ENCODE assay signal across 1 cellular context in the genomic region with DNA sequence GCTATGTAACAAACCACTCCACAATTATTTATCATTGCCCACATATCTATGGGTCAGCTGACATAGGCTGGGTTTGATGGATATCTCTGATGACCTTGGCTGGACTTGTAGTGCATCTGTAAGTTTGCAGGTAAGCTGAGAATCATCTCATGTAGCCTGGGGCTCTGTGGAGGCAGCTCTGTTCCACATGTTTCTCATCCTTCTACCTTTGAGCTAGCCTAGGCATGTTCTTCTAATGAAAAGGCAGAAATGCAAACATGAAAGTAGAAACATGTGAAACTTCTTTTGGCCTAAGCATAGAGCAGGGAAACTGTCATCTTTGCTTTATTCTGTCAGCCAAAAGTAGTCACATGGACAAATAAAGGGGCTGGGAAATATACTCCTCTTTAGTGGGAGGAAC.
TF ChIP-seq lines count a peak whose summit lies in the region.

No MANE protein-coding gene starts in this region.

TF ChIP-seq in H1, 55 proteins besides CTCF, POLR2A, EP300 and RAD21:
- TF ChIP-seq SUZ12 (IDR thresholded peaks at IDR 0.05; ENCODE audit: low read length), result no peak
- TF ChIP-seq RBBP5 (IDR thresholded peaks at IDR 0.05; ENCODE audit: borderline replicate concordance, low read depth, low read length), result no peak
- TF ChIP-seq, protein P1, sequence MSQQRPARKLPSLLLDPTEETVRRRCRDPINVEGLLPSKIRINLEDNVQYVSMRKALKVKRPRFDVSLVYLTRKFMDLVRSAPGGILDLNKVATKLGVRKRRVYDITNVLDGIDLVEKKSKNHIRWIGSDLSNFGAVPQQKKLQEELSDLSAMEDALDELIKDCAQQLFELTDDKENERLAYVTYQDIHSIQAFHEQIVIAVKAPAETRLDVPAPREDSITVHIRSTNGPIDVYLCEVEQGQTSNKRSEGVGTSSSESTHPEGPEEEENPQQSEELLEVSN (IDR thresholded peaks at IDR 0.05), result no peak
- TF ChIP-seq GABPA (IDR thresholded peaks at IDR 0.05; ENCODE audit: borderline replicate concordance, insufficient read depth, low read length), result no peak
- no peak for TF ChIP-seq RNF2 (IDR thresholded peaks at IDR 0.05; ENCODE audit: borderline replicate concordance, low read depth, low read length, missing control alignments, poor library complexity, severe bottlenecking)
- no peak for TF ChIP-seq SIN3A (conservative IDR thresholded peaks at IDR 0.05 in 1 of 2, IDR thresholded peaks at IDR 0.05 in 1 of 2; ENCODE audit: low read depth in 1 of 2, low read length in 2 of 2)
- TF ChIP-seq GTF2F1 (IDR thresholded peaks at IDR 0.05; ENCODE audit: borderline replicate concordance, low read depth, low read length), result no peak
- TF ChIP-seq, protein P2, sequence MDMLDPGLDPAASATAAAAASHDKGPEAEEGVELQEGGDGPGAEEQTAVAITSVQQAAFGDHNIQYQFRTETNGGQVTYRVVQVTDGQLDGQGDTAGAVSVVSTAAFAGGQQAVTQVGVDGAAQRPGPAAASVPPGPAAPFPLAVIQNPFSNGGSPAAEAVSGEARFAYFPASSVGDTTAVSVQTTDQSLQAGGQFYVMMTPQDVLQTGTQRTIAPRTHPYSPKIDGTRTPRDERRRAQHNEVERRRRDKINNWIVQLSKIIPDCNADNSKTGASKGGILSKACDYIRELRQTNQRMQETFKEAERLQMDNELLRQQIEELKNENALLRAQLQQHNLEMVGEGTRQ (IDR thresholded peaks at IDR 0.05; ENCODE audit: low read length), result no peak
- TF ChIP-seq CHD2 (IDR thresholded peaks at IDR 0.05; ENCODE audit: low read length), result no peak
- TF ChIP-seq CBX5 (IDR thresholded peaks at IDR 0.05; ENCODE audit: low read depth, low read length), result no peak
- TF ChIP-seq CEBPB (IDR thresholded peaks at IDR 0.05; ENCODE audit: low read depth, low read length), result no peak
- no peak for TF ChIP-seq JUN (IDR thresholded peaks at IDR 0.05; ENCODE audit: low read depth, low read length)
- TF ChIP-seq NANOG (IDR thresholded peaks at IDR 0.05; ENCODE audit: insufficient read depth, low read depth, low read length, poor library complexity, severe bottlenecking), result no peak
- TF ChIP-seq YY1 (IDR thresholded peaks at IDR 0.05; ENCODE audit: low read depth, low read length), result no peak
- TF ChIP-seq HDAC6 (IDR thresholded peaks at IDR 0.05; ENCODE audit: low read depth, low read length), result no peak
- no peak for TF ChIP-seq SRF (IDR thresholded peaks at IDR 0.05; ENCODE audit: low read depth, low read length)
- TF ChIP-seq KDM4A (IDR thresholded peaks at IDR 0.05; ENCODE audit: low read depth, low read length, severe bottlenecking), result no peak
- no peak for TF ChIP-seq ASH2L (IDR thresholded peaks at IDR 0.05; ENCODE audit: low read length)
- no peak for TF ChIP-seq EZH2 (IDR thresholded peaks at IDR 0.05; ENCODE audit: low read depth, low read length, severe bottlenecking)
- no peak for TF ChIP-seq SP1 (IDR thresholded peaks at IDR 0.05; ENCODE audit: low read depth, low read length)
